14 cellular contexts compared by ENCODE assay signal in genomic region chr5:16931334-16932110, GRCh38. TPM values are rescaled to one million over a fixed set of nuclear protein-coding genes. Genes with fewer than 3 reads are reported as not detected.
DNase-seq lines count a peak whose midpoint lies in the region; ATAC-seq and TF ChIP-seq lines count a peak whose summit lies in the region.
"Had no signal": no experiment of that assay in that cellular context is flagged by ENCODE, and none has a peak within 500 bp of the region (broad histone marks: within the 10 kb centered on the region; RNA-seq: fewer than 3 reads in every experiment).

No MANE protein-coding gene starts in this region.

- CTCF ChIA-PET in SK-N-SH (lab: Yijun Ruan, JAX) = interaction anchor here (0.9 to 3.6 kb wide), 2 partner anchors 201 to 258 kb away, joined by 3 to 21 read pairs; no protein-coding TSS in a partner anchor

- TF ChIP-seq CTCF in SK-N-SH (IDR thresholded peaks at IDR 0.05) (no peak), upper lobe of left lung (IDR thresholded peaks at IDR 0.05) (no peak), GM20000 (IDR thresholded peaks at IDR 0.05; ENCODE audit: extremely low read depth, missing control alignments) (no peak)

- no peaks in the 10 kb centered on the region for H3K9me2 ChIP-seq in SK-N-SH

- no peak overlapping the region for H3K9ac ChIP-seq in SK-N-SH

- ATAC-seq in SK-N-SH treated with all-trans-retinoic acid at 6 μM for 48 hours = no peak
- peak in 1 of 2 donors; percentile 62 for ATAC-seq in upper lobe of left lung (ENCODE audit: low FRiP score in 2 of 2)
- no peak for ATAC-seq in HG03442 (IDR thresholded peaks at IDR 0.05; ENCODE audit: unreplicated experiment)
- ATAC-seq: heart left ventricle had no signal

- WGBS in SK-N-SH (ENCODE audit: low lambda C conversion rate) = 72% methylated on average over 5 of the region's 5 CpGs
- 32 to 39% methylated on average over 5 of the region's 5 CpGs for WGBS in upper lobe of left lung, 2 donors

- H3K4me3 ChIP-seq in SK-N-SH (ENCODE audit: low read depth in 2 of 2, low read length in 1 of 2) = 0 out of 4 replicates have a peak overlapping the region, but pooled peaks of 1 of the 2 experiments have one; percentile 80
- H3K4me3 ChIP-seq in SJCRH30 = no peak overlapping the region
- H3K4me3 ChIP-seq in upper lobe of left lung = no peak overlapping the region
- H3K4me3 ChIP-seq: heart left ventricle, thoracic aorta had no signal

- H3K27me3 ChIP-seq in SK-N-SH (ENCODE audit: insufficient read depth) (no peaks in the 10 kb centered on the region), SJCRH30 (no peaks in the 10 kb centered on the region), upper lobe of left lung (no peaks in the 10 kb centered on the region)

- POLR2A ChIA-PET in SK-N-SH (lab: Yijun Ruan, JAX) = no interaction called here

- TF ChIP-seq POLR2A in upper lobe of left lung (IDR thresholded peaks at IDR 0.05) = peak in 1 of 4 donors; percentile 12

- H3K36me3 ChIP-seq in SK-N-SH (replicated peaks in 1 of 2; ENCODE audit: control insufficient read depth in 1 of 2, insufficient read depth in 2 of 2, low read length in 1 of 2) (peaks cover 0 to 5% of the 10 kb centered on the region in 2 experiments), SJCRH30 (no peaks in the 10 kb centered on the region), upper lobe of left lung (no peaks in the 10 kb centered on the region)
- H3K36me3 ChIP-seq: heart left ventricle, thoracic aorta had no signal

- peaks cover 81% of the 10 kb centered on the region for H4K20me1 ChIP-seq in SK-N-SH (ENCODE audit: insufficient read depth)

- no peak overlapping the region for H2AFZ ChIP-seq in SK-N-SH (ENCODE audit: low read depth)

- H3K4me1 ChIP-seq in SK-N-SH (ENCODE audit: control insufficient read depth in 1 of 2, insufficient read depth in 2 of 2, low read depth in 1 of 2, low read length in 1 of 2) (peaks cover 13 to 17% of the 10 kb centered on the region in 2 experiments; a peak in 3 of 4 replicates), SJCRH30 (peaks cover 3% of the 10 kb centered on the region; the same call in 1 of the 2 replicates), upper lobe of left lung (peaks cover 23 to 50% (median 34%) of the 10 kb centered on the region in 4 donors)

- peaks cover 95% of the 10 kb centered on the region for H3K79me2 ChIP-seq in SK-N-SH (ENCODE audit: insufficient read depth)

- no peak overlapping the region; a peak in 1 of 4 replicates for H3K27ac ChIP-seq in SK-N-SH (ENCODE audit: low read depth in 2 of 2, low read length in 1 of 2)
- no peak overlapping the region for H3K27ac ChIP-seq in SJCRH30
- H3K27ac ChIP-seq in upper lobe of left lung = peak overlapping the region; percentile 17 to 87 (median 56)
- H3K27ac ChIP-seq: heart left ventricle, thoracic aorta had no signal

- no peak for TF ChIP-seq RAD21 in SK-N-SH (IDR thresholded peaks at IDR 0.05; ENCODE audit: low read length)

- H3K9me3 ChIP-seq in SK-N-SH = no peaks in the 10 kb centered on the region
- no peaks in the 10 kb centered on the region for H3K9me3 ChIP-seq in SJCRH30 (replicated peaks)
- no peaks in the 10 kb centered on the region for H3K9me3 ChIP-seq in upper lobe of left lung
- H3K9me3 ChIP-seq: heart left ventricle, thoracic aorta had no signal

- H3F3A ChIP-seq in SK-N-SH (replicated peaks; ENCODE audit: insufficient read depth) = peaks cover 9% of the 10 kb centered on the region

- TF ChIP-seq EP300 in SK-N-SH (IDR thresholded peaks at IDR 0.05; ENCODE audit: borderline replicate concordance in 1 of 2, low read depth in 1 of 2, low read length in 1 of 2) (no peak), upper lobe of left lung (IDR thresholded peaks at IDR 0.05) (peak in 1 of 4 donors; percentile 42)

- DNase-seq in SK-N-SH (no peak), SJCRH30 (peak; percentile 47 to 64), left kidney (ENCODE audit: low read depth, low spot score) (peak; percentile 37), upper lobe of left lung (peak in 1 of 2 donors; percentile 88), GDM1 (lab: John Stamatoyannopoulos, UW) (no peak), GM20000 (ENCODE audit: low spot score) (no peak)
- DNase-seq: activated T-cell treated with anti-CD3 and anti-CD28 coated beads for 4 hours; caudate nucleus; heart left ventricle; stimulated activated CD4-positive, alpha-beta T cell treated with anti-CD3 and anti-CD28 coated beads, Interleukin-4, amount 100 ng/mL, for 4 hours had no signal

- peak overlapping the region; percentile 81 for H3K4me2 ChIP-seq in SK-N-SH

TF ChIP-seq in SK-N-SH, 30 proteins besides CTCF, POLR2A, EP300 and RAD21 (continues in another document):
- TF ChIP-seq RFX5 (IDR thresholded peaks at IDR 0.05; ENCODE audit: low read length) (no peak), NRF1 (IDR thresholded peaks at IDR 0.05; ENCODE audit: low read depth, low read length) (no peak), SMC3 (IDR thresholded peaks at IDR 0.05; ENCODE audit: low read depth, low read length) (no peak), PBX3 (IDR thresholded peaks at IDR 0.05) (no peak), CHD2 (IDR thresholded peaks at IDR 0.05; ENCODE audit: low read length, partially characterized antibody) (no peak), TCF12 (IDR thresholded peaks at IDR 0.05) (no peak), FOXJ3 (CRISPR knock-in tag; IDR thresholded peaks at IDR 0.05) (no peak), SIN3A (IDR thresholded peaks at IDR 0.05; ENCODE audit: borderline replicate concordance, low read depth, low read length) (no peak), POLR2AphosphoS5 (IDR thresholded peaks at IDR 0.05; ENCODE audit: low read depth, low read length) (no peak), FOSL2 (IDR thresholded peaks at IDR 0.05; ENCODE audit: borderline replicate concordance, low read depth) (no peak), TEAD4 (IDR thresholded peaks at IDR 0.05; ENCODE audit: borderline replicate concordance, insufficient read depth) (no peak)

TF ChIP-seq in SK-N-SH treated with all-trans-retinoic acid at 6 μM for 48 hours, 23 proteins besides CTCF, POLR2A, EP300 and RAD21 (continues in another document):
- TF ChIP-seq PATZ1 (CRISPR knock-in tag; IDR thresholded peaks at IDR 0.05; ENCODE audit: borderline replicate concordance) (no peak), CSRNP3 (CRISPR knock-in tag; IDR thresholded peaks at IDR 0.05) (no peak), ZNF565 (CRISPR knock-in tag; conservative IDR thresholded peaks at IDR 0.05; ENCODE audit: low read depth) (no peak), RARB (CRISPR knock-in tag; IDR thresholded peaks at IDR 0.05) (no peak), POU6F1 (CRISPR knock-in tag; IDR thresholded peaks at IDR 0.05; ENCODE audit: borderline replicate concordance, low read depth) (no peak), ZNF70 (CRISPR knock-in tag; IDR thresholded peaks at IDR 0.05) (no peak), ARNTL (CRISPR knock-in tag; IDR thresholded peaks at IDR 0.05; ENCODE audit: borderline replicate concordance, low read depth) (no peak), SNAI2 (CRISPR knock-in tag; IDR thresholded peaks at IDR 0.05) (no peak), GLIS3 (CRISPR knock-in tag; IDR thresholded peaks at IDR 0.05) (no peak), ZNF8 (CRISPR knock-in tag; IDR thresholded peaks at IDR 0.05) (no peak), PPARA (CRISPR knock-in tag; IDR thresholded peaks at IDR 0.05; ENCODE audit: borderline replicate concordance) (no peak), OSR1 (CRISPR knock-in tag; IDR thresholded peaks at IDR 0.05) (no peak)

RNA-seq across cellular contexts. Expression of gene MYO10, which starts 4.6 kb away (rescaled TPM):
- 8.1 and 8.7 TPM in 2 replicates for polyA plus RNA-seq in SK-N-SH (2012; rRNA removed)
- polyA plus RNA-seq in SK-N-SH (2012; cell fraction: cytosol; rRNA removed) = 7.3 and 8.5 TPM in 2 replicates
- polyA plus RNA-seq in SK-N-SH (2012; cell fraction: nucleus; rRNA removed) = 14.9 and 23.4 TPM in 2 replicates
- 9.3 and 9.4 TPM in 2 replicates for total RNA-seq in SJCRH30 (2014; rRNA removed; shearing (Covaris generic))
- total RNA-seq in upper lobe of left lung = 100 to 1,000 TPM in 1 of 6 donors, 10 to 100 TPM in 5; 31.9 to 135 (median 57.7) TPM
- polyA plus RNA-seq: IgD-negative memory B cell had no signal

Comparison
In these comparisons a context has a peak if more than half of its experiments do, and no peak if none do; other contexts are left out.
1. DNase-seq: peak in SJCRH30 (2 of 2) and left kidney (single experiment); none in SK-N-SH (single experiment), GDM1 (single experiment) and GM20000 (single experiment).
2. H3K27ac ChIP-seq: peak in upper lobe of left lung (4 of 4); none in SK-N-SH (0 of 2) and SJCRH30 (single experiment).